In the genomic region with DNA sequence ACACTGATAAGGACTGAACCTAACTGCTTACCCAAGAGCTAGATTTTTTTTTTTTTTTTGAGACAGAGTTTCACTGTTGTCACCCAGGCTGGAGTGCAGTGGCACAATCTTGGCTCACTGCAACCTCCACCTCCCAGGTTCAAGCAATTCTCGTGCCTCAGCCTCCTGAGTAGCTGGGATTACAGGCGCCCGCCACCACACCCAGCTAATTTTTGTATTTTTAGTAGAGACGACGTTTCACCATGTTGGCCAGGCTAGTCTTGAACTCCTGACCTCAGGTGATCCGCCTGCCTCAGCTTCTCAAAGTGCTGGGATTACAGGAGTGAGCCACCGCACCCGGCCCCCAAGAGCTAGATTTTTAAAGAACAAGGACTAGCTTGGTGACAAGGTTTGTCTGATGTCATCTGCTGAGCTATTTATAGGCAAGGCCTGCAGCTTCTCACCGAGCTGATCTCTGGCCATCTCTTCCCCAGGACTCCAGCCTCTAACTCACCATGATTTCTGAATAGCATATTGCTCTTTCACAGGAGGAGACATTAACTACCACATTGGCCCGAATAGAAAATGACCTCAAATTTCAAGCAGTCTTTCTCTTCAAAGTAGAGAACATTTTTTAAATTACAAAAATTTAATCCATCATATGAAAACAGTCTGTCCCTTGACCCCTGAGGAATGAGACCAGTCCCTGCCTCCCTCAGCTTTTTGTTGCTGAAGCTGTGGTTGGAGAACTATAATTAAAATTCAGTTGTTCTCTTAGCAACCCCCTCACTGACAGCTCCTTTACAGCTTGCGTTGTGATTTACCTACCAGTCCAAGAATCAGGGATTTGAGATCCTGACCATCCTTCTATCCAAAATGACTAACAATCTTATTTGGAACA, we compare ENCODE assay signal across 8 cellular contexts. TPM values are rescaled to one million over a fixed set of nuclear protein-coding genes. Genes with fewer than 3 reads are reported as not detected.
A peak's percentile ranks its signal among the peaks of the same experiment; 100 is the strongest.
DNase-seq lines count a peak whose midpoint lies in the region; ATAC-seq and TF ChIP-seq lines count a peak whose summit lies in the region.
"Not testable (repeated sequence)": the region's sequence is repeated elsewhere in the genome, so short reads cannot be mapped to it uniquely, and the experiment has no call there.

No MANE protein-coding gene starts in this region.

- in situ Hi-C loops in transverse colon (cut with MboI; ENCODE audit: low pct_ligation_motif_present in 1 of 4, low pct_unique_long_range_greater_than_20kb in 1 of 4, low sequenced_read_pairs in 3 of 4) = not testable (repeated sequence)

- peak; percentile 76 to 97 (median 92) for ATAC-seq in heart right ventricle
- ATAC-seq in sciatic nerve = peak; percentile 34

- not testable (repeated sequence) for TF ChIP-seq CTCF in ascending aorta (IDR thresholded peaks at IDR 0.05); heart right ventricle (IDR thresholded peaks at IDR 0.05); transverse colon (IDR thresholded peaks at IDR 0.05)

- H3K27ac ChIP-seq in ascending aorta (peak overlapping the region; percentile 52 to 82), heart right ventricle (peak overlapping the region; percentile 36 to 84 (median 73)), transverse colon (peak overlapping the region in 3 of 4 donors; percentile 23 to 53 (median 29))

- intact Hi-C loops in ascending aorta (cut with DNase I); sciatic nerve (cut with DNase I); transverse colon (cut with DNase I; ENCODE audit: low total_unique reads): not testable (repeated sequence)
- intact Hi-C loops in heart right ventricle (cut with DNase I) = loop anchor here in 3 of 10 donors (10.0 kb wide), 2 partner anchors 145 to 155 kb away; no protein-coding TSS in a partner anchor

- 43 to 51% methylated on average over 11 of the region's 11 CpGs for WGBS in heart right ventricle, 2 donors
- 73 to 75% methylated on average over 3 to 11 of the region's 11 CpGs for WGBS in transverse colon (ENCODE audit: low coverage in 1 of 2), 2 donors

- peak; percentile 47 for DNase-seq in AG20443 (ENCODE audit: low spot score)
- peak; percentile 78 for DNase-seq in NCI-H2227 (lab: John Stamatoyannopoulos, UW; ENCODE audit: unreplicated experiment)
- DNase-seq in ascending aorta (ENCODE audit: low spot score in 2 of 2) = peak in 1 of 2 donors; percentile 78
- peak; percentile 28 for DNase-seq in dedifferentiated amniotic fluid mesenchymal stem cell (ENCODE audit: extremely low spot score)
- peak in 1 of 2 donors; percentile 64 for DNase-seq in heart right ventricle
- DNase-seq in mesenteric fat pad (ENCODE audit: low spot score) = peak; percentile 53
- not testable (repeated sequence) for DNase-seq in sciatic nerve (ENCODE audit: low spot score); transverse colon

- H3K4me3 ChIP-seq in ascending aorta, heart right ventricle, transverse colon: not testable (repeated sequence)

- H3K36me3 ChIP-seq in ascending aorta, heart right ventricle, transverse colon: not testable (repeated sequence)

- not testable (repeated sequence) for H3K27me3 ChIP-seq in ascending aorta, heart right ventricle, transverse colon

- peaks cover 6 to 14% of the 10 kb centered on the region in 2 donors for H3K4me1 ChIP-seq in ascending aorta
- H3K4me1 ChIP-seq in heart right ventricle = peaks cover 0 to 23% (median 7%) of the 10 kb centered on the region in 9 donors
- H3K4me1 ChIP-seq in transverse colon = not testable (repeated sequence)

- TF ChIP-seq EP300 in transverse colon (IDR thresholded peaks at IDR 0.05; ENCODE audit: low read depth) = not testable (repeated sequence)

- not testable (repeated sequence) for TF ChIP-seq POLR2A in transverse colon (IDR thresholded peaks at IDR 0.05)

- H3K9me3 ChIP-seq in ascending aorta, heart right ventricle, transverse colon: not testable (repeated sequence)

RNA-seq across cellular contexts. Expression of a gene that starts 29.5 kb away (rescaled TPM):
- total RNA-seq in ascending aorta (3.9 TPM), heart right ventricle (10 to 100 TPM; 37.4 to 69.1 (median 48.9) TPM), mesenteric fat pad (42.0 TPM), sciatic nerve (25.6 TPM), transverse colon (10 to 100 TPM in 3 of 4 donors, 1 to 10 TPM in 1; 7.9 to 74.6 (median 27.5) TPM)
- 10 to 100 TPM; 59.9 to 69.4 TPM for polyA plus RNA-seq in heart right ventricle

RNA-seq across cellular contexts. Expression of a gene that starts 29.9 kb away (rescaled TPM):
- total RNA-seq in ascending aorta (9.8 TPM), heart right ventricle (10 to 100 TPM in 6 of 10 donors, 1 to 10 TPM in 4; 7.8 to 32.6 (median 11.2) TPM), mesenteric fat pad (187 TPM), sciatic nerve (30.7 TPM), transverse colon (10 to 100 TPM in 2 of 4 donors, 1 to 10 TPM in 2; 5.6 to 47.6 (median 10.5) TPM)
- 1 to 10 TPM; 3.4 to 4.2 TPM for polyA plus RNA-seq in heart right ventricle
